ENCODE assay signal across 28 cellular contexts in the genomic region with DNA sequence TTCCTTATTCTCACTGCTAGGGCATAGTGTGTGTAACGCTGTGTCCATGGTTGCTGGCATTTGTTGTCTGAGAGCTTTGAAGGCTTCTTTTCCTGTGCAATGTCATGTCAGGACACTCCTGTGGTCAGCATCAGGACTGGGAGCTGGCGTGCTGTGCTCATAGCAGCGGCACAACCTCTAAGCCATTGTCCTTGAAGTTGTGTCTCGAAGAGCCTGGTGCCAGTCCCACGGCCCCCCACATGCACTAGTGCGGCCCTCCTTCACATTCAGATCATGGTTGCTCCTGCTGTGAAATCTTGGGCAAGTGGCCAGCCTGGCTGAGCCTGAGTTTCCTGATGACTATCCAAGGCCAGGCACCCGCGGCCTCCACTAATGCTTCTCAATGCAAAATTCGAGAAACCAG. TPM values are rescaled to one million over a fixed set of nuclear protein-coding genes. Genes with fewer than 3 reads are reported as not detected.
DNase-seq lines count a peak whose midpoint lies in the region; ATAC-seq and TF ChIP-seq lines count a peak whose summit lies in the region.
"Had no signal": no experiment of that assay in that cellular context is flagged by ENCODE, and none has a peak within 500 bp of the region (broad histone marks: within the 10 kb centered on the region; RNA-seq: fewer than 3 reads in every experiment).

No MANE protein-coding gene starts in this region.

- WGBS in thyroid gland, 2 donors = 72 to 80% methylated on average over 7 to 9 of the region's 9 CpGs

- no peaks in the 10 kb centered on the region for H3K4me1 Mint-ChIP-seq in natural killer cell treated with Interleukin-12 subunit alpha and Interleukin-12 subunit beta and Interleukin-15 and Interleukin-18, amount 100 ng/mL, for 72 hours (ENCODE audit: low read depth in 2 of 2)
- H3K4me1 Mint-ChIP-seq: activated CD4-positive, alpha-beta T cell treated with anti-CD3 and anti-CD28 coated beads, Interleukin-2, amount 10 ng/mL, durations not matched to agents 7 days and 5 days; CD4-positive, CD25-positive, alpha-beta regulatory T cell; stimulated activated memory B cell treated with anti-CD40 and anti-IgM and Interleukin-4, amounts not matched to agents 10 μg/mL and 1 μg/mL and 100 μg/mL, for 72 hours had no signal

- no peak overlapping the region for H3K27ac ChIP-seq in thyroid gland
- H3K27ac ChIP-seq: 22Rv1, gastroesophageal sphincter, parathyroid adenoma, sigmoid colon, VCaP had no signal

- no peak overlapping the region for H3K4me3 Mint-ChIP-seq in natural killer cell treated with Interleukin-12 subunit alpha and Interleukin-12 subunit beta and Interleukin-15 and Interleukin-18, amount 100 ng/mL, for 72 hours
- H3K4me3 Mint-ChIP-seq: activated CD4-positive, alpha-beta T cell treated with anti-CD3 and anti-CD28 coated beads, Interleukin-2, amount 10 ng/mL, durations not matched to agents 7 days and 5 days; CD4-positive, CD25-positive, alpha-beta regulatory T cell; nephron; stimulated activated memory B cell treated with anti-CD40 and anti-IgM and Interleukin-4, amounts not matched to agents 10 μg/mL and 1 μg/mL and 100 μg/mL, for 72 hours had no signal

- no peak for TF ChIP-seq CTCF in thyroid gland (IDR thresholded peaks at IDR 0.05)

- ATAC-seq in Right ventricle myocardium inferior = peak; percentile 87
- no peak for ATAC-seq in natural killer cell treated with Interleukin-12 subunit alpha and Interleukin-12 subunit beta and Interleukin-15 and Interleukin-18, amount 100 ng/mL, for 72 hours
- no peak for ATAC-seq in stimulated activated naive CD8-positive, alpha-beta T cell treated with anti-CD3 and anti-CD28 coated beads, Interleukin-15, Interleukin-2, amounts not matched to agents 100 U/mL and 50 U/mL, for 24 hours
- ATAC-seq: gastroesophageal sphincter; GM12878; PC-3; stimulated activated memory B cell treated with anti-CD40 and anti-IgM and Interleukin-4, amounts not matched to agents 10 μg/mL and 1 μg/mL and 100 μg/mL, for 72 hours had no signal

- TF ChIP-seq POLR2A in thyroid gland (IDR thresholded peaks at IDR 0.05) = no peak

- intact Hi-C loops in Right ventricle myocardium inferior (cut with DNase I) (loop anchor here (2.0 kb wide), 1 partner anchor 31 kb away; no protein-coding TSS in a partner anchor), cardiac septum (cut with DNase I) (loop anchor here (5.0 kb wide), 1 partner anchor 34 kb away; a partner anchor contains a TSS), head of caudate nucleus (cut with DNase I) (no loop called here), thyroid gland (cut with DNase I) (no loop called here)

- H3K27ac Mint-ChIP-seq in natural killer cell treated with Interleukin-12 subunit alpha and Interleukin-12 subunit beta and Interleukin-15 and Interleukin-18, amount 100 ng/mL, for 72 hours = no peak overlapping the region
- H3K27ac Mint-ChIP-seq: activated CD4-positive, alpha-beta T cell treated with anti-CD3 and anti-CD28 coated beads, Interleukin-2, amount 10 ng/mL, durations not matched to agents 7 days and 5 days; CD4-positive, CD25-positive, alpha-beta regulatory T cell; nephron; stimulated activated memory B cell treated with anti-CD40 and anti-IgM and Interleukin-4, amounts not matched to agents 10 μg/mL and 1 μg/mL and 100 μg/mL, for 72 hours had no signal

- no peak overlapping the region for H3K4me3 ChIP-seq in thyroid gland (replicated peaks in 1 of 3)
- H3K4me3 ChIP-seq: gastroesophageal sphincter, GM12878, sigmoid colon had no signal

- H3K4me1 ChIP-seq in thyroid gland = no peaks in the 10 kb centered on the region
- H3K4me1 ChIP-seq: gastroesophageal sphincter, parathyroid adenoma, sigmoid colon had no signal

- H3K9me3 ChIP-seq in thyroid gland = no peaks in the 10 kb centered on the region
- H3K9me3 ChIP-seq: gastroesophageal sphincter, sigmoid colon had no signal

- no peaks in the 10 kb centered on the region for H3K9me3 Mint-ChIP-seq in natural killer cell treated with Interleukin-12 subunit alpha and Interleukin-12 subunit beta and Interleukin-15 and Interleukin-18, amount 100 ng/mL, for 72 hours
- H3K9me3 Mint-ChIP-seq: activated CD4-positive, alpha-beta T cell treated with anti-CD3 and anti-CD28 coated beads, Interleukin-2, amount 10 ng/mL, durations not matched to agents 7 days and 5 days; nephron had no signal

- no peaks in the 10 kb centered on the region for H3K36me3 Mint-ChIP-seq in natural killer cell treated with Interleukin-12 subunit alpha and Interleukin-12 subunit beta and Interleukin-15 and Interleukin-18, amount 100 ng/mL, for 72 hours
- H3K36me3 Mint-ChIP-seq: CD4-positive, CD25-positive, alpha-beta regulatory T cell; stimulated activated memory B cell treated with anti-CD40 and anti-IgM and Interleukin-4, amounts not matched to agents 10 μg/mL and 1 μg/mL and 100 μg/mL, for 72 hours had no signal

- DNase-seq in Right ventricle myocardium inferior (ENCODE audit: missing footprints) = peak; percentile 71
- DNase-seq in cardiac septum (ENCODE audit: low spot score) = no peak
- DNase-seq in head of caudate nucleus = peak in 38 of 42 donors; percentile 21 to 75 (median 48)
- DNase-seq in myocyte (ENCODE audit: low read depth) = peak; percentile 2
- no peak for DNase-seq in thyroid gland
- DNase-seq in NCI-H187 treated with DMSO at 0.1 percent for 48 hours (lab: John Stamatoyannopoulos, UW) = no peak
- DNase-seq in natural killer cell treated with Interleukin-12 subunit alpha and Interleukin-12 subunit beta and Interleukin-15 and Interleukin-18, amount 100 ng/mL, for 72 hours (ENCODE audit: low spot score) = no peak
- DNase-seq in stimulated activated naive CD8-positive, alpha-beta T cell treated with anti-CD3 and anti-CD28 coated beads, Interleukin-15, Interleukin-2, amounts not matched to agents 100 U/mL and 50 U/mL, for 24 hours = no peak
- DNase-seq: activated CD4-positive, alpha-beta T cell treated with anti-CD3 and anti-CD28 coated beads, Interleukin-2, amount 10 ng/mL, durations not matched to agents 7 days and 5 days; activated naive CD4-positive, alpha-beta T cell; activated T-cell treated with anti-CD3 and anti-CD28 coated beads, Interleukin-2, amount 50 U/mL, for 48 hours; CD4-positive, CD25-positive, alpha-beta regulatory T cell; islet precursor cell; NCI-H1048; NCI-H187; NCI-H2171 treated with DMSO at 0.1 percent for 48 hours; NCI-H524; NK-92 treated with Interleukin-12 subunit alpha and Interleukin-12 subunit beta, amount 100 ng/mL, for 24 hours; PC-3; sigmoid colon; stimulated activated CD4-positive, alpha-beta T cell treated with anti-CD3 and anti-CD28 coated beads, Interleukin-4, amount 100 ng/mL, for 4 hours had no signal

- no peaks in the 10 kb centered on the region for H3K36me3 ChIP-seq in thyroid gland
- H3K36me3 ChIP-seq: gastroesophageal sphincter, sigmoid colon had no signal

- no peaks in the 10 kb centered on the region for H3K27me3 Mint-ChIP-seq in natural killer cell treated with Interleukin-12 subunit alpha and Interleukin-12 subunit beta and Interleukin-15 and Interleukin-18, amount 100 ng/mL, for 72 hours
- H3K27me3 Mint-ChIP-seq: activated CD4-positive, alpha-beta T cell treated with anti-CD3 and anti-CD28 coated beads, Interleukin-2, amount 10 ng/mL, durations not matched to agents 7 days and 5 days; CD4-positive, CD25-positive, alpha-beta regulatory T cell; stimulated activated memory B cell treated with anti-CD40 and anti-IgM and Interleukin-4, amounts not matched to agents 10 μg/mL and 1 μg/mL and 100 μg/mL, for 72 hours had no signal

- H3K27me3 ChIP-seq in thyroid gland = no peaks in the 10 kb centered on the region
- H3K27me3 ChIP-seq: gastroesophageal sphincter, sigmoid colon had no signal

RNA-seq across cellular contexts. Expression of a gene that starts 32.4 kb away (rescaled TPM):
- total RNA-seq in Right ventricle myocardium inferior (59.4 TPM), cardiac septum (67.1 TPM), myocyte (not detected in 2 replicates), thyroid gland (1 to 10 TPM; 1.8 to 4.5 (median 3.9) TPM)
- polyA plus RNA-seq in myocyte (2012) = 0.24 TPM
- total RNA-seq in natural killer cell treated with Interleukin-12 subunit alpha and Interleukin-12 subunit beta and Interleukin-15 and Interleukin-18, amount 100 ng/mL, for 72 hours = not detected
- total RNA-seq: activated CD4-positive, alpha-beta T cell treated with anti-CD3 and anti-CD28 coated beads, Interleukin-2, amount 10 ng/mL, durations not matched to agents 7 days and 5 days had no signal

Comparison
In these comparisons a context has a peak if more than half of its experiments do, and no peak if none do; other contexts are left out.
1. DNase-seq: peak in Right ventricle myocardium inferior (single experiment), head of caudate nucleus (38 of 42) and myocyte (single experiment); none in cardiac septum (single experiment), thyroid gland (0 of 2), NCI-H187 treated with DMSO at 0.1 percent for 48 hours (single experiment), natural killer cell treated with Interleukin-12 subunit alpha and Interleukin-12 subunit beta and Interleukin-15 and Interleukin-18, amount 100 ng/mL, for 72 hours (single experiment) and stimulated activated naive CD8-positive, alpha-beta T cell treated with anti-CD3 and anti-CD28 coated beads, Interleukin-15, Interleukin-2, amounts not matched to agents 100 U/mL and 50 U/mL, for 24 hours (single experiment).
2. RNA of a gene that starts 32.4 kb away (total RNA-seq): 67.1 TPM in cardiac septum (single experiment) and 59.4 TPM in Right ventricle myocardium inferior (single experiment); 1.8 to 4.5 TPM in thyroid gland, not detected in natural killer cell treated with Interleukin-12 subunit alpha and Interleukin-12 subunit beta and Interleukin-15 and Interleukin-18, amount 100 ng/mL, for 72 hours and not detected in myocyte; every median in the first group is over 10 times any median in the second.
3. intact Hi-C loops: an anchor here in Right ventricle myocardium inferior (2.0 kb wide) and cardiac septum (5.0 kb wide); none called in head of caudate nucleus and thyroid gland.